ENCODE assay signal across 35 cellular contexts in the genomic region with DNA sequence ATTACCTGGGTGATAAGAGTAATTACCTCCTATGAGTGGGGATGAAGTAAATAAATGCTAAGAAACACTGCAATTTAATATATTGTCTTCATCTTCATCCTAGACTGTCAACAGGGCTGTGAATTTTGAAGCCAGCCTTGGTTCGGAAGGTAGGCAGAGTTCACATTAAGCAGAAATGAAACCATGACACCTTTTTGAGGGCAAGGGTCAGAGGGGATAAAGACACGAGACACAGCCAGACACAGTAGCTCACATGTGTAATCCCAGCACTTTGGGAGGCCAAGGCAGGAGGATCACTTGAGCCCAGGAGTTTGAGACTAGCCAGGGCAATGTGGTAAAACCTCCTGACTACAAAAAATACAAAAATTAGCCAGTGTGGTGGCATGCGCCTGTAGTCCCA.
"Had no signal": no experiment of that assay in that cellular context is flagged by ENCODE, and none has a peak within 500 bp of the region (broad histone marks: within the 10 kb centered on the region; RNA-seq: fewer than 3 reads in every experiment).

No MANE protein-coding gene starts in this region.

- H3K9me3 ChIP-seq: MG63 had no signal

- H3K27ac ChIP-seq: KMS-11 had no signal

- H3K4me3 ChIP-seq: MG63 had no signal

- H3K4me2 ChIP-seq: KMS-11 had no signal

- H3K36me3 ChIP-seq: MG63 had no signal

- H3K27me3 ChIP-seq: MG63 had no signal

- DNase-seq: Karpas-422, Kasumi-1, MG63, MM.1S, MV-4-11, NCI-H1048, NCI-H1092, NCI-H1092 treated with DMSO at 0.1 percent for 48 hours, NCI-H1105, NCI-H1105 treated with DMSO at 0.1 percent for 48 hours, NCI-H1417, NCI-H1417 treated with DMSO at 0.1 percent for 48 hours, NCI-H1436, NCI-H1436 treated with DMSO at 0.1 percent for 48 hours, NCI-H146, NCI-H1694, NCI-H1694 treated with DMSO at 0.1 percent for 48 hours, NCI-H187, NCI-H187 treated with DMSO at 0.1 percent for 48 hours, NCI-H1930, NCI-H2029, NCI-H2029 treated with DMSO at 0.1 percent for 48 hours, NCI-H2081, NCI-H2081 treated with DMSO at 0.1 percent for 48 hours, NCI-H2107, NCI-H2171, NCI-H2171 treated with DMSO at 0.1 percent for 48 hours, NCI-H2227 treated with DMSO at 0.1 percent for 48 hours, NCI-H226, NCI-H345, NCI-H446, NCI-H446 treated with DMSO at 0.1 percent for 48 hours, NCI-H510A, NCI-H524 had no signal

- H3K9ac ChIP-seq: KMS-11 had no signal
